9 cellular contexts compared by ENCODE assay signal in genomic region chr1:226827458-226827857, GRCh38. TPM values are rescaled to one million over a fixed set of nuclear protein-coding genes. Genes with fewer than 3 reads are reported as not detected.
A peak's percentile ranks its signal among the peaks of the same experiment; 100 is the strongest.
DNase-seq lines count a peak whose midpoint lies in the region; ATAC-seq and TF ChIP-seq lines count a peak whose summit lies in the region.
"Had no signal": no experiment of that assay in that cellular context is flagged by ENCODE, and none has a peak within 500 bp of the region (broad histone marks: within the 10 kb centered on the region; RNA-seq: fewer than 3 reads in every experiment).

No MANE protein-coding gene starts in this region.

- DNase-seq in HFFc6 (no peak), Right ventricle myocardium inferior (ENCODE audit: missing footprints) (peak; percentile 77), spleen (no peak), globus pallidus (ENCODE audit: low spot score) (no peak), LoVo (ENCODE audit: low spot score) (no peak), nephron progenitor cell (no peak)
- no peak for DNase-seq in activated CD4-positive, alpha-beta memory T cell treated with anti-CD3 and anti-CD28 coated beads, Interleukin-2, amount 10 ng/mL, durations not matched to agents 7 days and 5 days

- H3K9me3 Mint-ChIP-seq in HFFc6 (no peaks in the 10 kb centered on the region), nephron progenitor cell (peaks cover 8% of the 10 kb centered on the region)
- no peaks in the 10 kb centered on the region for H3K9me3 Mint-ChIP-seq in activated CD4-positive, alpha-beta memory T cell treated with anti-CD3 and anti-CD28 coated beads, Interleukin-2, amount 10 ng/mL, durations not matched to agents 7 days and 5 days
- H3K9me3 Mint-ChIP-seq: IgD-negative memory B cell had no signal

- POLR2A ChIA-PET in activated CD4-positive, alpha-beta memory T cell treated with anti-CD3 and anti-CD28 coated beads, Interleukin-2, amount 10 ng/mL, durations not matched to agents 7 days and 5 days (lab: Charles Lee), result interaction anchor here (1.0 to 3.2 kb wide), 5 partner anchors 88 to 201 kb away, joined by 3 to 19 read pairs (median 6); partner anchors contain the start of gene ITPKB

- WGBS in spleen, 5 donors, result 38 to 55% (median 45%) methylated on average over 11 of the region's 11 CpGs

- intact Hi-C loops in Right ventricle myocardium inferior (cut with DNase I), result loop anchor here (5.0 to 10.0 kb wide), 2 partner anchors 280 to 403 kb away; partner anchors contain the start of gene STUM
- intact Hi-C loops in spleen (cut with DNase I; ENCODE audit: low total_unique reads), result loop anchor here (5.0 kb wide), 2 partner anchors 95 to 195 kb away; no protein-coding TSS in a partner anchor

- no peaks in the 10 kb centered on the region for H3K36me3 ChIP-seq in spleen

- H3K4me1 Mint-ChIP-seq in HFFc6 (ENCODE audit: low read depth) (peaks cover 10% of the 10 kb centered on the region), nephron progenitor cell (peaks cover 15% of the 10 kb centered on the region)
- peaks cover 14% of the 10 kb centered on the region for H3K4me1 Mint-ChIP-seq in activated CD4-positive, alpha-beta memory T cell treated with anti-CD3 and anti-CD28 coated beads, Interleukin-2, amount 10 ng/mL, durations not matched to agents 7 days and 5 days

- no peak overlapping the region for H3K4me3 Mint-ChIP-seq in HFFc6
- no peak overlapping the region for H3K4me3 Mint-ChIP-seq in activated CD4-positive, alpha-beta memory T cell treated with anti-CD3 and anti-CD28 coated beads, Interleukin-2, amount 10 ng/mL, durations not matched to agents 7 days and 5 days
- no peak overlapping the region for H3K4me3 Mint-ChIP-seq in nephron progenitor cell

- no peaks in the 10 kb centered on the region for H3K9me3 ChIP-seq in spleen

- no peaks in the 10 kb centered on the region for H3K27me3 ChIP-seq in spleen (replicated peaks in 1 of 7)

- peaks cover 8% of the 10 kb centered on the region for H3K27me3 Mint-ChIP-seq in HFFc6 (ENCODE audit: insufficient read depth)
- H3K27me3 Mint-ChIP-seq in activated CD4-positive, alpha-beta memory T cell treated with anti-CD3 and anti-CD28 coated beads, Interleukin-2, amount 10 ng/mL, durations not matched to agents 7 days and 5 days, result peaks cover 4% of the 10 kb centered on the region
- H3K27me3 Mint-ChIP-seq in nephron progenitor cell (ENCODE audit: low read depth, poor library complexity), result peaks cover 8% of the 10 kb centered on the region

- peaks cover 5 to 22% (median 17%) of the 10 kb centered on the region in 6 donors for H3K4me1 ChIP-seq in spleen

- H3K27ac Mint-ChIP-seq in HFFc6 (peak overlapping the region; percentile 77; the same call in 1 of the 2 replicates), nephron progenitor cell (no peak overlapping the region)
- H3K27ac Mint-ChIP-seq in activated CD4-positive, alpha-beta memory T cell treated with anti-CD3 and anti-CD28 coated beads, Interleukin-2, amount 10 ng/mL, durations not matched to agents 7 days and 5 days, result peak overlapping the region; percentile 80

- H3K27ac ChIP-seq in spleen, result peak overlapping the region; percentile 57 to 83 (median 78)

- no peak for TF ChIP-seq CTCF in HFFc6 (IDR thresholded peaks at IDR 0.05)
- no peak for TF ChIP-seq CTCF in spleen (IDR thresholded peaks at IDR 0.05 in 8 of 11, conservative IDR thresholded peaks at IDR 0.05 in 3 of 11)
- no peak for TF ChIP-seq CTCF in nephron progenitor cell (IDR thresholded peaks at IDR 0.05)

- no peaks in the 10 kb centered on the region for H3K36me3 Mint-ChIP-seq in HFFc6 (ENCODE audit: low read depth)
- no peaks in the 10 kb centered on the region for H3K36me3 Mint-ChIP-seq in activated CD4-positive, alpha-beta memory T cell treated with anti-CD3 and anti-CD28 coated beads, Interleukin-2, amount 10 ng/mL, durations not matched to agents 7 days and 5 days (ENCODE audit: low read depth)
- H3K36me3 Mint-ChIP-seq in nephron progenitor cell (ENCODE audit: low read depth), result no peaks in the 10 kb centered on the region

- no peak overlapping the region for H3K4me3 ChIP-seq in spleen

- no peak for TF ChIP-seq POLR2A in spleen (IDR thresholded peaks at IDR 0.05)

- CTCF ChIA-PET in activated CD4-positive, alpha-beta memory T cell treated with anti-CD3 and anti-CD28 coated beads, Interleukin-2, amount 10 ng/mL, durations not matched to agents 7 days and 5 days (lab: Charles Lee), result interaction anchor here (0.6 to 6.0 kb wide), 16 partner anchors 29 to 219 kb away, joined by 3 to 77 read pairs (median 4); no protein-coding TSS in a partner anchor

- ATAC-seq in Right ventricle myocardium inferior (peak; percentile 85), GM18517 (IDR thresholded peaks at IDR 0.05; ENCODE audit: unreplicated experiment) (no peak)

RNA-seq across cellular contexts. Expression of gene PSEN2, which starts 43.0 kb away (rescaled TPM):
- total RNA-seq in HFFc6 (2021; fragmentation: NEBNext Ultra II Directional; extraction: Animal tissue kit (Norgen Biotek cat#: 25700)), result 10 to 100 TPM; 11.0 to 17.4 (median 13.4) TPM
- 1 to 10 TPM; 4.5 to 4.9 TPM for total RNA-seq in activated CD4-positive, alpha-beta memory T cell treated with anti-CD3 and anti-CD28 coated beads, Interleukin-2, amount 10 ng/mL, durations not matched to agents 7 days and 5 days
- total RNA-seq in Right ventricle myocardium inferior (24.2 TPM), spleen (10 to 100 TPM; 24.5 to 57.0 (median 38.3) TPM)
- 10 to 100 TPM in 1 of 3 donors, 1 to 10 TPM in 2; 6.3 to 16.7 (median 8.9) TPM for polyA plus RNA-seq in spleen
